23 cellular contexts compared by ENCODE assay signal in genomic region chr3:177812492-177812891, GRCh38.
DNase-seq lines count a peak whose midpoint lies in the region; ATAC-seq and TF ChIP-seq lines count a peak whose summit lies in the region.
"Had no signal": no experiment of that assay in that cellular context is flagged by ENCODE, and none has a peak within 500 bp of the region (broad histone marks: within the 10 kb centered on the region; RNA-seq: fewer than 3 reads in every experiment).

No MANE protein-coding gene starts in this region.

- in situ Hi-C loops in gastrocnemius medialis (cut with MboI; ENCODE audit: low sequenced_read_pairs in 4 of 4), result no loop called here

- no peaks in the 10 kb centered on the region for H3K36me3 ChIP-seq in gastrocnemius medialis
- H3K36me3 ChIP-seq: SJSA1 had no signal

- no peaks in the 10 kb centered on the region for H3K36me3 Mint-ChIP-seq in memory B cell

- H3K4me1 Mint-ChIP-seq in memory B cell, result peaks cover 8% of the 10 kb centered on the region
- H3K4me1 Mint-ChIP-seq: GM23338 had no signal

- intact Hi-C loops in right cardiac atrium (cut with DNase I), result no loop called here
- intact Hi-C loops in Right ventricle myocardium superior (cut with DNase I), result loop anchor here (10.0 kb wide), 1 partner anchor 362 kb away; no protein-coding TSS in a partner anchor
- intact Hi-C loops in gastrocnemius medialis (cut with DNase I; ENCODE audit: low total_unique reads), result loop anchor here (10.0 kb wide), 2 partner anchors 618 to 768 kb away; partner anchors contain the start of gene TBL1XR1

- ATAC-seq in right cardiac atrium, result no peak
- no peak for ATAC-seq in Right ventricle myocardium superior (ENCODE audit: poor library complexity)
- ATAC-seq in memory B cell (ENCODE audit: low read depth), result no peak
- ATAC-seq in gastrocnemius medialis, result no peak
- no peak for ATAC-seq in GM18520 (IDR thresholded peaks at IDR 0.05; ENCODE audit: unreplicated experiment)
- no peak for ATAC-seq in GM18498 (IDR thresholded peaks at IDR 0.05; ENCODE audit: unreplicated experiment)
- ATAC-seq: GM12878, GM23338, HCT116, HepG2 had no signal

- H3K27me3 ChIP-seq in right cardiac atrium (ENCODE audit: control insufficient read depth, insufficient read depth), result no peaks in the 10 kb centered on the region
- no peaks in the 10 kb centered on the region for H3K27me3 ChIP-seq in gastrocnemius medialis
- H3K27me3 ChIP-seq: SJSA1 had no signal

- peak overlapping the region; percentile 28 for H3K27ac Mint-ChIP-seq in memory B cell
- H3K27ac Mint-ChIP-seq: GM23338 had no signal

- H3K4me1 ChIP-seq in right cardiac atrium (ENCODE audit: control insufficient read depth, insufficient read depth, low read length) (peaks cover 3% of the 10 kb centered on the region), gastrocnemius medialis (peaks cover 13 to 41% of the 10 kb centered on the region in 2 donors)

- H3K9me3 Mint-ChIP-seq in memory B cell, result no peaks in the 10 kb centered on the region

- no peaks in the 10 kb centered on the region for H3K27me3 Mint-ChIP-seq in memory B cell

- H3K4me3 ChIP-seq in right cardiac atrium (ENCODE audit: low read length) (no peak overlapping the region), gastrocnemius medialis (no peak overlapping the region)
- H3K4me3 ChIP-seq: GM12878, GM23338, SJSA1 had no signal

- H3K9me3 ChIP-seq in right cardiac atrium (ENCODE audit: control insufficient read depth, low read length), result no peaks in the 10 kb centered on the region
- no peaks in the 10 kb centered on the region for H3K9me3 ChIP-seq in gastrocnemius medialis
- H3K9me3 ChIP-seq: SJSA1 had no signal

- DNase-seq in right cardiac atrium, result no peak
- no peak for DNase-seq in Right ventricle myocardium superior
- no peak for DNase-seq in memory B cell (ENCODE audit: low spot score in 2 of 2)
- no peak for DNase-seq in gastrocnemius medialis
- no peak for DNase-seq in dedifferentiated amniotic fluid mesenchymal stem cell (ENCODE audit: extremely low spot score)
- DNase-seq in superior temporal gyrus (ENCODE audit: extremely low spot score), result no peak
- DNase-seq: C1 segment of cervical spinal cord, DMS 273 treated with DMSO at 0.1 percent for 48 hours, GDM1, MM.1S, NCI-H1092 treated with DMSO at 0.1 percent for 48 hours, NCI-H1694 treated with DMSO at 0.1 percent for 48 hours, NCI-H526 treated with DMSO at 0.1 percent for 48 hours, OCI-M1 had no signal

- no peak for TF ChIP-seq POLR2A in gastrocnemius medialis (IDR thresholded peaks at IDR 0.05)

- H3K27ac ChIP-seq in right cardiac atrium (ENCODE audit: low read length) (peak overlapping the region; percentile 35), gastrocnemius medialis (peak overlapping the region; percentile 17 to 47 (median 30))
- H3K27ac ChIP-seq: KMS-11, RWPE1, SJSA1 had no signal

- WGBS in right cardiac atrium, result 94% methylated on average over 5 of the region's 5 CpGs

- H3K4me3 Mint-ChIP-seq in memory B cell, result no peak overlapping the region
- H3K4me3 Mint-ChIP-seq: GM23338 had no signal

- TF ChIP-seq CTCF in gastrocnemius medialis (IDR thresholded peaks at IDR 0.05 in 4 of 5, conservative IDR thresholded peaks at IDR 0.05 in 1 of 5), result no peak

Comparison
In these comparisons a context has a peak if more than half of its experiments do, and no peak if none do; other contexts are left out.
1. intact Hi-C loops: an anchor here in Right ventricle myocardium superior (10.0 kb wide) and gastrocnemius medialis (10.0 kb wide); none called in right cardiac atrium.